ENCODE assay signal across 10 cellular contexts in the genomic region with DNA sequence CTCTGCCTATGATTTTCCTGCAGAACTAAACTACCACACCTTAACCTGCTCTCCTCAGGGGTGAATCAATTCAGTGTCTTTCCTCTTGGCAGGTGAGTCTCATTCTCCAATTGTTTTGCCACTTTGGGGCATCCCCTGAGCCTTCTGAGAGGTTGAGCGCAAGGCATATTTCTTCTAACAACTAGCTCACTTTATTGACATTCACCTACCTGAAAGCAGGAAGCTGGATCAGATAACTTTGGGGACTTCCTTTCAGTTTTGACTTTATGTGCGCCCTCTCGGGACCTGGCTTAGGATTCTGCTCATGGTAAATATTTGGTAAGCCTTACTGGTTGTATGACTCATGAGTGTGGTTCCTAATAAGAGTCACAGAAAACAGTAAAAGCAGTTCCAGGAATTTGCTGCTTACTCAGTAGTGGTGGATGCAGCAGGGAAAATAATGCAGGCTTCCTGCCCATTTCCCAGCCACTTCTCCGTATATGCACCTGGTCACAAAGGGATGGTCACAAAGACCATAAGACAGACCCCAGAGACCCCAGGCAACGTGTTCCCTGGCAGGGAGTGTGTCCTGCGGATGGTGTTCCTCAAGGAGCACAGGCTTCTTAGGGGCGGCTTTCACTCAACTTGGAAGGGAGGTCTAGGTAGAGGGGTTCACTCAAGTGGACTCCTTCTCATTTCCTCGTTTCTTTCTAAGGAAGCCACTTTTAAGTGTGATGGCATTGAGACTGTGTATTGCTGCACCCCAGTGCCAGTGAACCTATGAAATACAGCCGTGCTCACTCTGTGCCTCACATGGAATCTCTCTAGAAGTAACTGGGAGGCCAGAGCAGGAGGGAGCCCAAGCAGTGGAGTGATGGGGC. TPM values are rescaled to one million over a fixed set of nuclear protein-coding genes. Genes with fewer than 3 reads are reported as not detected.
DNase-seq lines count a peak whose midpoint lies in the region; ATAC-seq and FAIRE-seq lines count a peak whose summit lies in the region.
"Had no signal": no experiment of that assay in that cellular context is flagged by ENCODE, and none has a peak within 500 bp of the region (broad histone marks: within the 10 kb centered on the region; RNA-seq: fewer than 3 reads in every experiment).

No MANE protein-coding gene starts in this region.

- peaks cover 5% of the 10 kb centered on the region for H3K27me3 Mint-ChIP-seq in activated T-cell treated with anti-CD3 and anti-CD28 coated beads, Interleukin-2, amount 50 U/mL, for 24 hours
- peaks cover 7% of the 10 kb centered on the region for H3K27me3 Mint-ChIP-seq in dendritic cell treated with granulocyte-macrophage colony-stimulating factor and Interleukin-4, amounts not matched to agents 40 ng/mL and 50 ng/mL, for 4 days
- H3K27me3 Mint-ChIP-seq in stimulated activated naive CD8-positive, alpha-beta T cell treated with anti-CD3 and anti-CD28 coated beads, Interleukin-15, amount 100 ng/mL, for 72 hours, result peaks cover 20% of the 10 kb centered on the region

- peak overlapping the region; percentile 44 for H3K4me3 Mint-ChIP-seq in activated T-cell treated with anti-CD3 and anti-CD28 coated beads, Interleukin-2, amount 50 U/mL, for 24 hours
- no peak overlapping the region for H3K4me3 Mint-ChIP-seq in dendritic cell treated with granulocyte-macrophage colony-stimulating factor and Interleukin-4, amounts not matched to agents 40 ng/mL and 50 ng/mL, for 4 days
- peak overlapping the region; percentile 44 to 63 for H3K4me3 Mint-ChIP-seq in stimulated activated naive CD8-positive, alpha-beta T cell treated with anti-CD3 and anti-CD28 coated beads, Interleukin-15, amount 100 ng/mL, for 72 hours

- no peak overlapping the region for H3K27ac ChIP-seq in small intestine (ENCODE audit: low read depth in 1 of 2, low read length in 1 of 2)
- H3K27ac ChIP-seq: uterus had no signal

- ATAC-seq in stimulated activated naive CD8-positive, alpha-beta T cell treated with anti-CD3 and anti-CD28 coated beads, Interleukin-15, amount 100 ng/mL, for 72 hours, result peak; percentile 94
- ATAC-seq in left cardiac atrium, result no peak

- 57 to 66% (median 61%) methylated on average over 9 of the region's 9 CpGs for WGBS in small intestine, 3 donors

- H3K9me3 Mint-ChIP-seq in activated T-cell treated with anti-CD3 and anti-CD28 coated beads, Interleukin-2, amount 50 U/mL, for 24 hours, result peaks cover 10% of the 10 kb centered on the region
- no peaks in the 10 kb centered on the region for H3K9me3 Mint-ChIP-seq in dendritic cell treated with granulocyte-macrophage colony-stimulating factor and Interleukin-4, amounts not matched to agents 40 ng/mL and 50 ng/mL, for 4 days
- peaks cover 0 to 12% of the 10 kb centered on the region in 2 donors for H3K9me3 Mint-ChIP-seq in stimulated activated naive CD8-positive, alpha-beta T cell treated with anti-CD3 and anti-CD28 coated beads, Interleukin-15, amount 100 ng/mL, for 72 hours

- intact Hi-C loops in dendritic cell treated with granulocyte-macrophage colony-stimulating factor and Interleukin-4, amounts not matched to agents 40 ng/mL and 50 ng/mL, for 4 days (cut with micrococcal nuclease), result no loop called here
- intact Hi-C loops in left cardiac atrium (cut with DNase I), result no loop called here

- H3K4me3 ChIP-seq in small intestine (ENCODE audit: low read depth in 1 of 2, low read length in 2 of 2), result no peak overlapping the region
- H3K4me3 ChIP-seq: uterus had no signal

- FAIRE-seq in small intestine (lab: Jason Lieb, UNC), result no peak
- FAIRE-seq: D721Med had no signal

- no peaks in the 10 kb centered on the region for H3K4me1 ChIP-seq in small intestine (ENCODE audit: control insufficient read depth in 2 of 2, insufficient read depth in 1 of 2, low read depth in 1 of 2, low read length in 1 of 2)
- H3K4me1 ChIP-seq: uterus had no signal

- no peaks in the 10 kb centered on the region for H3K27me3 ChIP-seq in small intestine (ENCODE audit: control insufficient read depth in 2 of 2, insufficient read depth in 2 of 2, low read length in 2 of 2)
- H3K27me3 ChIP-seq: uterus had no signal

- H3K4me1 Mint-ChIP-seq in activated T-cell treated with anti-CD3 and anti-CD28 coated beads, Interleukin-2, amount 50 U/mL, for 24 hours (ENCODE audit: low read depth), result peaks cover 52% of the 10 kb centered on the region
- H3K4me1 Mint-ChIP-seq in dendritic cell treated with granulocyte-macrophage colony-stimulating factor and Interleukin-4, amounts not matched to agents 40 ng/mL and 50 ng/mL, for 4 days (ENCODE audit: low read depth), result peaks cover 47% of the 10 kb centered on the region
- peaks cover 27% of the 10 kb centered on the region for H3K4me1 Mint-ChIP-seq in stimulated activated naive CD8-positive, alpha-beta T cell treated with anti-CD3 and anti-CD28 coated beads, Interleukin-15, amount 100 ng/mL, for 72 hours

- H3K9me3 ChIP-seq in small intestine (ENCODE audit: control insufficient read depth, low read depth), result no peaks in the 10 kb centered on the region
- H3K9me3 ChIP-seq: uterus had no signal

- H3K36me3 Mint-ChIP-seq in activated T-cell treated with anti-CD3 and anti-CD28 coated beads, Interleukin-2, amount 50 U/mL, for 24 hours (ENCODE audit: low read depth), result peaks cover 23% of the 10 kb centered on the region
- H3K36me3 Mint-ChIP-seq in dendritic cell treated with granulocyte-macrophage colony-stimulating factor and Interleukin-4, amounts not matched to agents 40 ng/mL and 50 ng/mL, for 4 days (ENCODE audit: low read depth), result peaks cover 6% of the 10 kb centered on the region

- H3K27ac Mint-ChIP-seq in activated T-cell treated with anti-CD3 and anti-CD28 coated beads, Interleukin-2, amount 50 U/mL, for 24 hours, result peak overlapping the region; percentile 97
- H3K27ac Mint-ChIP-seq in dendritic cell treated with granulocyte-macrophage colony-stimulating factor and Interleukin-4, amounts not matched to agents 40 ng/mL and 50 ng/mL, for 4 days, result peak overlapping the region; percentile 1
- peak overlapping the region in 1 of 2 donors; percentile 55 for H3K27ac Mint-ChIP-seq in stimulated activated naive CD8-positive, alpha-beta T cell treated with anti-CD3 and anti-CD28 coated beads, Interleukin-15, amount 100 ng/mL, for 72 hours

- H3K36me3 ChIP-seq in small intestine (ENCODE audit: control insufficient read depth in 2 of 2, insufficient read depth in 2 of 2, low read length in 2 of 2), result no peaks in the 10 kb centered on the region
- H3K36me3 ChIP-seq: uterus had no signal

- peak; percentile 52 for DNase-seq in activated T-cell treated with anti-CD3 and anti-CD28 coated beads, Interleukin-2, amount 50 U/mL, for 24 hours
- DNase-seq in activated T-cell treated with anti-CD3 and anti-CD28 coated beads for 4 hours, result no peak
- DNase-seq in OCI-M1 (lab: John Stamatoyannopoulos, UW), result peak; percentile 44
- peak; percentile 33 to 67 for DNase-seq in stimulated activated naive CD8-positive, alpha-beta T cell treated with anti-CD3 and anti-CD28 coated beads, Interleukin-15, amount 100 ng/mL, for 72 hours
- DNase-seq in small intestine, result no peak
- DNase-seq in left cardiac atrium, result no peak
- DNase-seq in cerebellar cortex (ENCODE audit: low spot score), result no peak
- DNase-seq: uterus had no signal

RNA-seq across cellular contexts. Expression of a gene that starts 22.0 kb away (rescaled TPM):
- 1 to 10 TPM in 2 of 3 donors, not detected in 1; 3.6 to 3.8 TPM for polyA plus RNA-seq in small intestine
- total RNA-seq in left cardiac atrium, result 1 to 10 TPM; 3.9 to 8.1 TPM

Comparison
In these comparisons a context has a peak if more than half of its experiments do, and no peak if none do; other contexts are left out.
1. DNase-seq: peak in activated T-cell treated with anti-CD3 and anti-CD28 coated beads, Interleukin-2, amount 50 U/mL, for 24 hours (single experiment), OCI-M1 (single experiment) and stimulated activated naive CD8-positive, alpha-beta T cell treated with anti-CD3 and anti-CD28 coated beads, Interleukin-15, amount 100 ng/mL, for 72 hours (2 of 2); none in activated T-cell treated with anti-CD3 and anti-CD28 coated beads for 4 hours (single experiment), small intestine (single experiment), left cardiac atrium (single experiment) and cerebellar cortex (single experiment).